Comparison of ENCODE assay signal across 27 cellular contexts in genomic region chr7:123998921-123999320, GRCh38. TPM values are rescaled to one million over a fixed set of nuclear protein-coding genes. Genes with fewer than 3 reads are reported as not detected.
"Had no signal": no experiment of that assay in that cellular context is flagged by ENCODE, and none has a peak within 500 bp of the region (broad histone marks: within the 10 kb centered on the region; RNA-seq: fewer than 3 reads in every experiment).

No MANE protein-coding gene starts in this region.

- ATAC-seq: effector memory CD8-positive, alpha-beta T cell; gastrocnemius medialis; heart right ventricle; sciatic nerve; stimulated activated memory B cell treated with anti-CD40 and anti-IgM and Interleukin-4, amounts not matched to agents 10 μg/mL and 1 μg/mL and 100 μg/mL, for 72 hours; upper lobe of right lung had no signal

- H3K27me3 ChIP-seq: esophagus muscularis mucosa, gastrocnemius medialis, heart right ventricle, neutrophil, spleen, tibial nerve, upper lobe of right lung, vagina had no signal

- H3K36me3 ChIP-seq: esophagus muscularis mucosa, gastrocnemius medialis, heart right ventricle, neutrophil, spleen, tibial nerve, upper lobe of right lung, vagina had no signal

- H3K4me1 ChIP-seq: heart right ventricle, spleen, tibial nerve, upper lobe of right lung, vagina had no signal

- H3K4me1 Mint-ChIP-seq: mesothelial cell of epicardium; stimulated activated memory B cell treated with anti-CD40 and anti-IgM and Interleukin-4, amounts not matched to agents 10 μg/mL and 1 μg/mL and 100 μg/mL, for 72 hours had no signal

- H3K9me3 ChIP-seq: gastrocnemius medialis, neutrophil, vagina had no signal

- H3K27me3 Mint-ChIP-seq: dendritic cell treated with granulocyte-macrophage colony-stimulating factor and Interleukin-4, amounts not matched to agents 40 ng/mL and 50 ng/mL, for 4 days; effector memory CD8-positive, alpha-beta T cell; stimulated activated memory B cell treated with anti-CD40 and anti-IgM and Interleukin-4, amounts not matched to agents 10 μg/mL and 1 μg/mL and 100 μg/mL, for 72 hours; stimulated activated naive CD8-positive, alpha-beta T cell treated with anti-CD3 and anti-CD28 coated beads, Interleukin-15, Interleukin-2, amounts not matched to agents 100 ng/mL and 50 ng/mL, for 24 hours had no signal

- H3K27ac ChIP-seq: epithelial cell of prostate, esophagus muscularis mucosa, gastrocnemius medialis, heart right ventricle, neutrophil, spleen, tibial nerve, upper lobe of right lung, vagina had no signal

- H3K4me3 Mint-ChIP-seq: dendritic cell treated with granulocyte-macrophage colony-stimulating factor and Interleukin-4, amounts not matched to agents 40 ng/mL and 50 ng/mL, for 4 days; effector memory CD8-positive, alpha-beta T cell; mesothelial cell of epicardium; stimulated activated memory B cell treated with anti-CD40 and anti-IgM and Interleukin-4, amounts not matched to agents 10 μg/mL and 1 μg/mL and 100 μg/mL, for 72 hours; stimulated activated naive CD8-positive, alpha-beta T cell treated with anti-CD3 and anti-CD28 coated beads, Interleukin-15, Interleukin-2, amounts not matched to agents 100 ng/mL and 50 ng/mL, for 24 hours had no signal

- H3K27ac Mint-ChIP-seq: dendritic cell treated with granulocyte-macrophage colony-stimulating factor and Interleukin-4, amounts not matched to agents 40 ng/mL and 50 ng/mL, for 4 days; effector memory CD8-positive, alpha-beta T cell; mesothelial cell of epicardium; stimulated activated memory B cell treated with anti-CD40 and anti-IgM and Interleukin-4, amounts not matched to agents 10 μg/mL and 1 μg/mL and 100 μg/mL, for 72 hours; stimulated activated naive CD8-positive, alpha-beta T cell treated with anti-CD3 and anti-CD28 coated beads, Interleukin-15, Interleukin-2, amounts not matched to agents 100 ng/mL and 50 ng/mL, for 24 hours had no signal

- DNase-seq: effector memory CD8-positive, alpha-beta T cell; gastrocnemius medialis; heart right ventricle; hypothalamus; kidney glomerular epithelial cell; posterior cingulate gyrus; spleen; stimulated activated CD4-positive, alpha-beta T cell treated with anti-CD3 and anti-CD28 coated beads, Interleukin-15, amount 100 ng/mL, for 24 hours; stimulated activated CD4-positive, alpha-beta T cell treated with anti-CD3 and anti-CD28 coated beads, Interleukin-1b, Interleukin-23, amount 100 ng/mL, for 48 hours; stimulated activated CD4-positive, alpha-beta T cell treated with anti-CD3 and anti-CD28 coated beads, Interleukin-4, amount 100 ng/mL, for 24 hours; upper lobe of right lung had no signal

- H3K36me3 Mint-ChIP-seq: stimulated activated memory B cell treated with anti-CD40 and anti-IgM and Interleukin-4, amounts not matched to agents 10 μg/mL and 1 μg/mL and 100 μg/mL, for 72 hours had no signal

- H3K4me3 ChIP-seq: esophagus muscularis mucosa, gastrocnemius medialis, heart right ventricle, spleen, tibial nerve, upper lobe of right lung, vagina had no signal

RNA-seq across cellular contexts. Expression of gene TMEM229A, which starts 33.9 kb away (rescaled TPM):
- total RNA-seq: esophagus muscularis mucosa, fibroblast of villous mesenchyme, gastrocnemius medialis, lung microvascular endothelial cell, osteocyte, pulmonary artery endothelial cell, skeletal muscle tissue, upper lobe of right lung, vagina had no signal
- polyA plus RNA-seq: heart right ventricle, liver had no signal
